In genomic region chr19:48714759-48715261, GRCh38 we compare ENCODE assay signal across 7 cellular contexts. TPM values are rescaled to one million over a fixed set of nuclear protein-coding genes. Genes with fewer than 3 reads are reported as not detected.
DNase-seq lines count a peak whose midpoint lies in the region; ATAC-seq and TF ChIP-seq lines count a peak whose summit lies in the region.

No MANE protein-coding gene starts in this region.

- no peaks in the 10 kb centered on the region; the same call in 1 of the 2 replicates for H3K36me3 Mint-ChIP-seq in HFFc6 (ENCODE audit: low read depth)
- H3K36me3 Mint-ChIP-seq in activated naive CD8-positive, alpha-beta T cell, result peaks cover 2% of the 10 kb centered on the region

- no peaks in the 10 kb centered on the region; the same call in 1 of the 2 replicates for H3K9me3 Mint-ChIP-seq in HFFc6
- H3K9me3 Mint-ChIP-seq in activated naive CD8-positive, alpha-beta T cell (ENCODE audit: low read depth), result no peaks in the 10 kb centered on the region
- peaks cover 0 to 9% of the 10 kb centered on the region in 2 donors for H3K9me3 Mint-ChIP-seq in stimulated activated naive CD8-positive, alpha-beta T cell treated with anti-CD3 and anti-CD28 coated beads, Interleukin-15, amount 100 ng/mL, for 72 hours

- TF ChIP-seq CTCF in HFFc6 (IDR thresholded peaks at IDR 0.05), result no peak

- peak overlapping the region; percentile 59 for H3K27ac ChIP-seq in iPS-20b (ENCODE audit: low read length)

- DNase-seq in HFFc6 (no peak), HCEC 1CT (no peak), NCI-H2196 (lab: John Stamatoyannopoulos, UW; ENCODE audit: unreplicated experiment) (no peak)
- DNase-seq in stimulated activated naive CD8-positive, alpha-beta T cell treated with anti-CD3 and anti-CD28 coated beads, Interleukin-15, amount 100 ng/mL, for 72 hours, result no peak
- DNase-seq in stimulated activated CD4-positive, alpha-beta T cell treated with anti-CD3 and anti-CD28 coated beads, Interleukin-4, amount 100 ng/mL, for 4 hours, result no peak

- H3K9me3 ChIP-seq in iPS-20b (ENCODE audit: insufficient read depth, low read depth, low read length), result no peaks in the 10 kb centered on the region

- peak overlapping the region; percentile 81 for H3K4me3 ChIP-seq in iPS-20b (ENCODE audit: low read length)

- H3K27ac Mint-ChIP-seq in HFFc6, result peak overlapping the region; percentile 83
- peak overlapping the region; percentile 73 for H3K27ac Mint-ChIP-seq in activated naive CD8-positive, alpha-beta T cell
- H3K27ac Mint-ChIP-seq in stimulated activated naive CD8-positive, alpha-beta T cell treated with anti-CD3 and anti-CD28 coated beads, Interleukin-15, amount 100 ng/mL, for 72 hours, result peak overlapping the region; percentile 96 to 97

- H3K4me1 Mint-ChIP-seq in HFFc6 (ENCODE audit: low read depth), result peaks cover 42% of the 10 kb centered on the region
- peaks cover 15% of the 10 kb centered on the region for H3K4me1 Mint-ChIP-seq in activated naive CD8-positive, alpha-beta T cell (ENCODE audit: low read depth)
- H3K4me1 Mint-ChIP-seq in stimulated activated naive CD8-positive, alpha-beta T cell treated with anti-CD3 and anti-CD28 coated beads, Interleukin-15, amount 100 ng/mL, for 72 hours, result peaks cover 33% of the 10 kb centered on the region

- peak overlapping the region; percentile 82 for H3K4me3 Mint-ChIP-seq in HFFc6
- H3K4me3 Mint-ChIP-seq in activated naive CD8-positive, alpha-beta T cell, result peak overlapping the region; percentile 80
- peak overlapping the region; percentile 93 to 94 for H3K4me3 Mint-ChIP-seq in stimulated activated naive CD8-positive, alpha-beta T cell treated with anti-CD3 and anti-CD28 coated beads, Interleukin-15, amount 100 ng/mL, for 72 hours

- H3K4me1 ChIP-seq in iPS-20b (ENCODE audit: insufficient read depth, low read length), result peaks cover 18% of the 10 kb centered on the region; the same call in 1 of the 2 replicates

- ATAC-seq in stimulated activated naive CD8-positive, alpha-beta T cell treated with anti-CD3 and anti-CD28 coated beads, Interleukin-15, amount 100 ng/mL, for 72 hours, result no peak

- H3K27me3 Mint-ChIP-seq in HFFc6 (ENCODE audit: insufficient read depth), result no peaks in the 10 kb centered on the region; the same call in none of the 2 replicates
- no peaks in the 10 kb centered on the region for H3K27me3 Mint-ChIP-seq in activated naive CD8-positive, alpha-beta T cell
- H3K27me3 Mint-ChIP-seq in stimulated activated naive CD8-positive, alpha-beta T cell treated with anti-CD3 and anti-CD28 coated beads, Interleukin-15, amount 100 ng/mL, for 72 hours, result no peaks in the 10 kb centered on the region

- H3K27me3 ChIP-seq in iPS-20b (ENCODE audit: insufficient read depth, low read length), result no peaks in the 10 kb centered on the region

- peak overlapping the region; percentile 80; the same call in 1 of the 2 replicates for H3K9ac ChIP-seq in iPS-20b (ENCODE audit: low read depth, low read length)

- H3K36me3 ChIP-seq in iPS-20b (ENCODE audit: insufficient read depth, low read depth, low read length), result no peaks in the 10 kb centered on the region

RNA-seq across cellular contexts. Expression of gene MAMSTR, which starts 4.7 kb away (rescaled TPM):
- total RNA-seq in HFFc6 (2021; fragmentation: NEBNext Ultra II Directional; extraction: Animal tissue kit (Norgen Biotek cat#: 25700)), result 1 to 10 TPM; 2.7 to 4.5 (median 3.0) TPM

RNA-seq across cellular contexts. Expression of gene FUT2, which starts 19.0 kb away (rescaled TPM):
- total RNA-seq in HFFc6 (2021; fragmentation: NEBNext Ultra II Directional; extraction: Animal tissue kit (Norgen Biotek cat#: 25700)), result not detected

RNA-seq across cellular contexts. Expression of gene RASIP1, which starts 25.6 kb away (rescaled TPM):
- under 1 TPM in 1 of 6 experiments, not detected in 5; 0.07 TPM for total RNA-seq in HFFc6 (2021; fragmentation: NEBNext Ultra II Directional; extraction: Animal tissue kit (Norgen Biotek cat#: 25700))

RNA-seq across cellular contexts. Expression of gene IZUMO1, which starts 31.9 kb away (rescaled TPM):
- not detected for total RNA-seq in HFFc6 (2021; fragmentation: NEBNext Ultra II Directional; extraction: Animal tissue kit (Norgen Biotek cat#: 25700))

RNA-seq across cellular contexts. Expression of gene FUT1, which starts 37.6 kb away (rescaled TPM):
- under 1 TPM in 3 of 6 experiments, not detected in 3; 0.05 to 0.06 (median 0.05) TPM for total RNA-seq in HFFc6 (2021; fragmentation: NEBNext Ultra II Directional; extraction: Animal tissue kit (Norgen Biotek cat#: 25700))
